1 cellular context compared by ENCODE assay signal in genomic region chr6:28810655-28811053, GRCh38.
TF ChIP-seq lines count a peak whose summit lies in the region.

No MANE protein-coding gene starts in this region.

TF ChIP-seq in K562, 482 proteins besides CTCF, POLR2A, EP300 and RAD21 (continued from another document):
- TF ChIP-seq PATZ1 (CRISPR knock-in tag; IDR thresholded peaks at IDR 0.05; ENCODE audit: borderline replicate concordance): no peak
- no peak for TF ChIP-seq HDAC2 (IDR thresholded peaks at IDR 0.05)
- TF ChIP-seq RFX5 (IDR thresholded peaks at IDR 0.05; ENCODE audit: low read depth, low read length): no peak
- no peak for TF ChIP-seq BMI1 (IDR thresholded peaks at IDR 0.05; ENCODE audit: low read length)
- no peak for TF ChIP-seq ELK1 (CRISPR knock-in tag; IDR thresholded peaks at IDR 0.05)
- no peak for TF ChIP-seq KAT2B (IDR thresholded peaks at IDR 0.05; ENCODE audit: low read depth, low read length)
- no peak for TF ChIP-seq POLR2AphosphoS5 (IDR thresholded peaks at IDR 0.05; ENCODE audit: control insufficient read depth, insufficient read depth, low read depth, low read length)
- TF ChIP-seq ZNF76 (CRISPR knock-in tag; IDR thresholded peaks at IDR 0.05; ENCODE audit: borderline replicate concordance): no peak
- TF ChIP-seq ELF4 (CRISPR knock-in tag; IDR thresholded peaks at IDR 0.05): no peak
- TF ChIP-seq ZNF239 (CRISPR knock-in tag; IDR thresholded peaks at IDR 0.05): no peak
- TF ChIP-seq BCL6 (CRISPR knock-in tag; IDR thresholded peaks at IDR 0.05): no peak
- TF ChIP-seq ZBTB8A (IDR thresholded peaks at IDR 0.05; ENCODE audit: partially characterized antibody): no peak
- no peak for TF ChIP-seq ZNF140 (CRISPR knock-in tag; IDR thresholded peaks at IDR 0.05)
- TF ChIP-seq HNRNPH1 (optimal IDR thresholded peaks at IDR 0.05; ENCODE audit: low read depth, low read length): no peak
- TF ChIP-seq REST (CRISPR knock-in tag; IDR thresholded peaks at IDR 0.05; ENCODE audit: low read depth): no peak
- no peak for TF ChIP-seq NCOA2 (IDR thresholded peaks at IDR 0.05; ENCODE audit: partially characterized antibody in 2 of 2)
- TF ChIP-seq MIER1 (IDR thresholded peaks at IDR 0.05; ENCODE audit: low read depth): no peak
- TF ChIP-seq PREB (CRISPR knock-in tag; IDR thresholded peaks at IDR 0.05): peak; percentile 57; the same call in 1 of the 2 replicates
- no peak for TF ChIP-seq KDM2B (CRISPR knock-in tag; IDR thresholded peaks at IDR 0.05)
- TF ChIP-seq ZNF436 (CRISPR knock-in tag; IDR thresholded peaks at IDR 0.05): no peak
- no peak for TF ChIP-seq CGGBP1 (CRISPR knock-in tag; IDR thresholded peaks at IDR 0.05)
- TF ChIP-seq XRCC3 (IDR thresholded peaks at IDR 0.05): no peak
- TF ChIP-seq BRCA1 (IDR thresholded peaks at IDR 0.05): no peak
- no peak for TF ChIP-seq BRCA1 (CRISPR knock-in tag; IDR thresholded peaks at IDR 0.05)
- TF ChIP-seq CHD1 (IDR thresholded peaks at IDR 0.05; ENCODE audit: low read length): peak; percentile 15
- no peak for TF ChIP-seq ZNF23 (CRISPR knock-in tag; IDR thresholded peaks at IDR 0.05)
